ENCODE assay signal across 9 cellular contexts in the genomic region with DNA sequence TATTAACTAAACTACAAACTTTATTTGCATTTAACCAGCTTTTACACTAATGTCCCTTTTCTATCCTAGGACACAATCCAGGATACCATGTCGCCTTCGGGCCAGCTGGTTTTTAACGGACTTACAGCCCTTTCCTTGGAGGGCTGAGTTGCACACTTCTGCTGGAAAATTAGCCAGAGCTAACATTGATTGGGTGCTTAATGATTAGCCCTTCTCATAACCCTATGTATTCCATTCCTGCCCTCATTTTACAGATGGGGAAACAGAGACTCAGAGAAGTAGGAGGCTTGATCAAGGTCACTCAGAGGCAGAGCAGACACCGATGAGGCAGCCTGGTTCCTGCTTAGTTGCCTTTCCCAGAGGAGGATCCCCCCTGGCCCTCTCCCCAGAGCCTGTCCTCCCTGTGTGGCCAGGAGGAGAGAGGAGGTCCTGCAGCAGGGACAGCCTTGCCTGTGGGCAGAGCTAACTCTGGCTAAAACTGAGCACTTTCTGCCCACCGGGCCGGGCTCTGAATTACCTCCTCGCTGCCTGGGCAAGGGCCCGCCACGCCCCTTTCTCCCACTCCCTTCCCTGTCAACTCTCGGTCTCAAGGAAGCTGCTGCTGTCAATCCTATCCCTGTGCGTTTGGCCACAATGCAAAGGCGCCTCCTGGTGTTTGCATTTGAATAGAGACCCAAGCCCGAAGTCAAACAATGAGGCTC. TPM values are rescaled to one million over a fixed set of nuclear protein-coding genes. Genes with fewer than 3 reads are reported as not detected.
A peak's percentile ranks its signal among the peaks of the same experiment; 100 is the strongest.
DNase-seq lines count a peak whose midpoint lies in the region; ATAC-seq and TF ChIP-seq lines count a peak whose summit lies in the region.
"Had no signal": no experiment of that assay in that cellular context is flagged by ENCODE, and none has a peak within 500 bp of the region (broad histone marks: within the 10 kb centered on the region; RNA-seq: fewer than 3 reads in every experiment).

No MANE protein-coding gene starts in this region.

- peak; percentile 30 for TF ChIP-seq CTCF in SU-DHL-6 (IDR thresholded peaks at IDR 0.05; ENCODE audit: insufficient read depth, low read length, poor library complexity, severe bottlenecking)

- no peaks in the 10 kb centered on the region for H3K36me3 ChIP-seq in SU-DHL-6 (ENCODE audit: low read length)

- DNase-seq in SHP77 (lab: John Stamatoyannopoulos, UW) (peak; percentile 48 to 49), SHP77 treated with DMSO at 0.1 percent for 48 hours (lab: John Stamatoyannopoulos, UW) (no peak), Kasumi-1 (lab: John Stamatoyannopoulos, UW) (peak; percentile 56 to 63), erythroblast (lab: John Stamatoyannopoulos, UW) (peak; percentile 24 to 40), myocyte (ENCODE audit: low read depth) (peak; percentile 81), immature natural killer cell (no peak)

- H3K9ac ChIP-seq in SU-DHL-6 (ENCODE audit: low read length): no peak overlapping the region

- H3F3A ChIP-seq in SU-DHL-6 (ENCODE audit: insufficient read depth): no peaks in the 10 kb centered on the region

- no peaks in the 10 kb centered on the region for H3K9me2 ChIP-seq in SU-DHL-6 (replicated peaks; ENCODE audit: insufficient read depth, low read length)

- no peak for ATAC-seq in GM21786 (IDR thresholded peaks at IDR 0.05; ENCODE audit: unreplicated experiment)

- H3K9me3 ChIP-seq in SU-DHL-6 (ENCODE audit: insufficient read depth, low read length): no peaks in the 10 kb centered on the region

- H3K9me3 Mint-ChIP-seq in immature natural killer cell: no peaks in the 10 kb centered on the region

- no peak for TF ChIP-seq POLR2A in erythroblast (IDR thresholded peaks at IDR 0.05; ENCODE audit: low read length)

- H4K20me1 ChIP-seq in SU-DHL-6 (ENCODE audit: low read depth, low read length): no peaks in the 10 kb centered on the region

- no peak overlapping the region for H2AFZ ChIP-seq in SU-DHL-6 (ENCODE audit: low read depth, low read length, severe bottlenecking)

- no peak overlapping the region for H3K27ac ChIP-seq in SU-DHL-6 (ENCODE audit: low read depth, low read length)

- H3K4me3 ChIP-seq in SU-DHL-6 (ENCODE audit: insufficient read depth, low read length, poor library complexity, severe bottlenecking): no peak overlapping the region

- H3K4me1 Mint-ChIP-seq in immature natural killer cell: no peaks in the 10 kb centered on the region

- peaks cover 6 to 8% (median 7%) of the 10 kb centered on the region in 3 donors for H3K27me3 Mint-ChIP-seq in immature natural killer cell (ENCODE audit: low read depth in 3 of 3)

- H3K36me3 Mint-ChIP-seq in immature natural killer cell: no peaks in the 10 kb centered on the region
- H3K36me3 Mint-ChIP-seq: activated naive CD8-positive, alpha-beta T cell had no signal

- no peak overlapping the region for H3K4me2 ChIP-seq in SU-DHL-6 (ENCODE audit: low read depth, low read length, poor library complexity, severe bottlenecking)

- H3K79me2 ChIP-seq in SU-DHL-6 (ENCODE audit: insufficient read depth, low read length): no peaks in the 10 kb centered on the region

- no peaks in the 10 kb centered on the region for H3K27me3 ChIP-seq in SU-DHL-6 (ENCODE audit: low read length)

- no peak overlapping the region for H3K4me3 Mint-ChIP-seq in immature natural killer cell
- H3K4me3 Mint-ChIP-seq: activated naive CD8-positive, alpha-beta T cell had no signal

- no peak overlapping the region for H3K27ac Mint-ChIP-seq in immature natural killer cell
- H3K27ac Mint-ChIP-seq: activated naive CD8-positive, alpha-beta T cell had no signal

RNA-seq across cellular contexts. Expression of a gene that starts 59.6 kb away (rescaled TPM):
- total RNA-seq in myocyte: 0.05 and 1.3 TPM in 2 replicates
- polyA plus RNA-seq in myocyte (2012): 0.68 TPM
- polyA plus RNA-seq in immature natural killer cell: not detected

Comparison
In these comparisons a context has a peak if more than half of its experiments do, and no peak if none do; other contexts are left out.
1. DNase-seq: peak in SHP77 (2 of 2), Kasumi-1 (2 of 2), erythroblast (2 of 2) and myocyte (single experiment); none in SHP77 treated with DMSO at 0.1 percent for 48 hours (single experiment) and immature natural killer cell (0 of 3).